Comparison of ENCODE assay signal across 8 cellular contexts in the genomic region with DNA sequence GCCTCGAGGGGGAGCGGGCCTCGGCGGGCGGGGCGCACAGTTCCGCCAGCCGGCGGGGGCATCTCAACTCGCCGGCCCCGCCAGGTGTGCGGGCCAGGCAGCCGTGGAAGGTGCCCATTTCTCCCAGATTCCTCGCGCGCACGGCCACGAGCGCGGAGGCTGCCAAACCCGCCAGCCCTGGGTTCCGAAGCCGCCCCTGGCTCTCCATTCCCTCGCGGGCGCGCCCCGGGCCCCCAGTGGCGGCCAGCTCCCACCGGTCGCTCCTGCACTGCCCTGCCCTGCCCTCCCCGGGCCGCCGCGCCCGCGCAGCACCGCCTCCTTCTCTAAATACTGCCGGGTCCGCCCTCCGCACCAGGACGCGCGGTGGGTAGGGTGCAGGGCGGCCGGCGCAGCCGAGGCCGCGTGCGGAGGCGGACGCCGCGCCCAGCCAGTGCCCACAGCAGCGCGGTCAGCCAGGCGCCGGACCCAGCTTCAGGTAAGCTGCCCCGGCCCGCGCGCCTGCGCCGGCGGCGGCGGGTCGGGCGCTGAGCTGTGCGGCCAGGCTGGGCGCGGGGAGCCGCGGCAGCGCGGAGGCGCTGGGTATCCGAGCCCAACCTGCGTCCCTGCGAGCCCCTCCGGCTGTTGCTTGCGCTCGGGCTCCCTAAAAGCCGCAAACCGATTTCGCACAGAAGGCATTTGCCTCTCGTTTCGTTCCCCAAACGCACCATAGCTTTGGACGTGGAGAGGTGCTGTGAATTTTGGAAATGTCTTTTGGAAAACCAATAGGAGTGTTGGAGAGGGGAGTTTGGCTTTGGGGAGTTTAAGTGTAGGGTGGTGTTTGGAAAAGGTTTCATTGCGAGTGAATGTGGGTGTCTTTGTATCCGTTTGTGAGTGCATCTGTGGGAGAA. TPM values are rescaled to one million over a fixed set of nuclear protein-coding genes. Genes with fewer than 3 reads are reported as not detected.
DNase-seq lines count a peak whose midpoint lies in the region; FAIRE-seq and TF ChIP-seq lines count a peak whose summit lies in the region.

Gene TMEM171, plus strand, starts transcription at position 354 of the 887 bp plus-strand sequence. CDS start 2,799 bp downstream, outside the sequence.

- peak; percentile 49 for DNase-seq in EH (ENCODE audit: low read depth)
- peak; percentile 39 for DNase-seq in RPMI7951 (ENCODE audit: low read depth)
- no peak for DNase-seq in epithelial cell of proximal tubule (ENCODE audit: low read depth)
- peak; percentile 56 for DNase-seq in urothelium cell line (ENCODE audit: low spot score)
- DNase-seq in activated CD4-positive, alpha-beta T cell treated with anti-CD3 and anti-CD28 coated beads for 4 hours: no peak
- no peak for DNase-seq in SW 1271 (lab: John Stamatoyannopoulos, UW)
- no peak for DNase-seq in activated naive CD4-positive, alpha-beta T cell (lab: John Stamatoyannopoulos, UW)

- peak within 1 kb of the TSS; percentile 85 for H3K9ac ChIP-seq in mucosa of stomach (ENCODE audit: low read length)

- peak within 1 kb of the TSS; percentile 78 for H3K4me3 ChIP-seq in epithelial cell of proximal tubule (ENCODE audit: low read depth, low read length)
- H3K4me3 ChIP-seq in mucosa of stomach (ENCODE audit: low read length): peak within 1 kb of the TSS; percentile 40

- H3K4me1 ChIP-seq in mucosa of stomach (ENCODE audit: control insufficient read depth, insufficient read depth, low read length): peaks cover 33% of the 10 kb centered on the region

- H3K27me3 ChIP-seq in mucosa of stomach (ENCODE audit: control insufficient read depth, insufficient read depth, low read length): no peaks in the 10 kb centered on the region

- no peaks in the 10 kb centered on the region for H3K9me3 ChIP-seq in mucosa of stomach (ENCODE audit: control insufficient read depth, low read length)

- no peak for FAIRE-seq in urothelium cell line (lab: Jason Lieb, UNC)

- no peak for TF ChIP-seq CTCF in epithelial cell of proximal tubule (conservative IDR thresholded peaks at IDR 0.05; ENCODE audit: low read depth, low read length)

- no peaks in the 10 kb centered on the region for H3K36me3 ChIP-seq in mucosa of stomach (ENCODE audit: control insufficient read depth, insufficient read depth, low read length)

RNA-seq across cellular contexts. Expression of gene TMEM171, which starts in this region (rescaled TPM):
- 9.4 and 11.9 TPM in 2 replicates for total RNA-seq in RPMI7951 (2014; rRNA removed; shearing (Covaris generic))
- total RNA-seq in epithelial cell of proximal tubule: 2.8 and 10.6 TPM in 2 replicates

Comparison
In these comparisons a context has a peak if more than half of its experiments do, and no peak if none do; other contexts are left out.
1. DNase-seq: peak in EH (single experiment), RPMI7951 (single experiment) and urothelium cell line (single experiment); none in epithelial cell of proximal tubule (single experiment), activated CD4-positive, alpha-beta T cell treated with anti-CD3 and anti-CD28 coated beads for 4 hours (0 of 2), SW 1271 (0 of 2) and activated naive CD4-positive, alpha-beta T cell (0 of 4).